In the genomic region with DNA sequence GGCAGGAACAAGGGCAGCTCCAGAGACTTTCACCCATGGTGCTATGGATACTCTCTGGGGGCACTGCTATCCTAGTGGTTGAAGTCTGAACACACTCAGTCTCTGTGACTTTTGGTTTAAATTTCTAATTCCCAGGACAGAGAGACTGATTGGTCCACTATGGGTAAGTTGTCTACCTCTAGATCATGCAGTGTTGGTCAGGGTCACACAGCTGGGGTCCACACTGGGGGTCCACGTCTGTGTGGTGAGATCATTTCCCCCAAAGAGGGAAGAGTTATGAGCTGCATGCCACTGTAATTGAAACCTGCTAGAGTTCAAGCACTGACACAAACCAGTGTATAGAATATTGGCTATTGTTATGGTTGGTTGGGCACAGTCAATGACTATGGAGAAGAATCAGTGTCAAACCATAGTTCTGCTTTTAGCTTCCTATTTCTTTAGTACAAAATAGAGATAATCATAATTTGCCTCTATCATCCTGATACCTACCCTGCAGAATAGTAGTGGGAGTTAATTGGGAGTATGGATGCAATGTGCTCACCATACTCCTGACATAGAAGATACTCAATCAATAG, we compare ENCODE assay signal across 1 cellular context.
TF ChIP-seq lines count a peak whose summit lies in the region.

No MANE protein-coding gene starts in this region.

TF ChIP-seq in GM23338, 12 proteins besides CTCF, POLR2A, EP300 and RAD21 (continued from another document):
- TF ChIP-seq, protein P1, sequence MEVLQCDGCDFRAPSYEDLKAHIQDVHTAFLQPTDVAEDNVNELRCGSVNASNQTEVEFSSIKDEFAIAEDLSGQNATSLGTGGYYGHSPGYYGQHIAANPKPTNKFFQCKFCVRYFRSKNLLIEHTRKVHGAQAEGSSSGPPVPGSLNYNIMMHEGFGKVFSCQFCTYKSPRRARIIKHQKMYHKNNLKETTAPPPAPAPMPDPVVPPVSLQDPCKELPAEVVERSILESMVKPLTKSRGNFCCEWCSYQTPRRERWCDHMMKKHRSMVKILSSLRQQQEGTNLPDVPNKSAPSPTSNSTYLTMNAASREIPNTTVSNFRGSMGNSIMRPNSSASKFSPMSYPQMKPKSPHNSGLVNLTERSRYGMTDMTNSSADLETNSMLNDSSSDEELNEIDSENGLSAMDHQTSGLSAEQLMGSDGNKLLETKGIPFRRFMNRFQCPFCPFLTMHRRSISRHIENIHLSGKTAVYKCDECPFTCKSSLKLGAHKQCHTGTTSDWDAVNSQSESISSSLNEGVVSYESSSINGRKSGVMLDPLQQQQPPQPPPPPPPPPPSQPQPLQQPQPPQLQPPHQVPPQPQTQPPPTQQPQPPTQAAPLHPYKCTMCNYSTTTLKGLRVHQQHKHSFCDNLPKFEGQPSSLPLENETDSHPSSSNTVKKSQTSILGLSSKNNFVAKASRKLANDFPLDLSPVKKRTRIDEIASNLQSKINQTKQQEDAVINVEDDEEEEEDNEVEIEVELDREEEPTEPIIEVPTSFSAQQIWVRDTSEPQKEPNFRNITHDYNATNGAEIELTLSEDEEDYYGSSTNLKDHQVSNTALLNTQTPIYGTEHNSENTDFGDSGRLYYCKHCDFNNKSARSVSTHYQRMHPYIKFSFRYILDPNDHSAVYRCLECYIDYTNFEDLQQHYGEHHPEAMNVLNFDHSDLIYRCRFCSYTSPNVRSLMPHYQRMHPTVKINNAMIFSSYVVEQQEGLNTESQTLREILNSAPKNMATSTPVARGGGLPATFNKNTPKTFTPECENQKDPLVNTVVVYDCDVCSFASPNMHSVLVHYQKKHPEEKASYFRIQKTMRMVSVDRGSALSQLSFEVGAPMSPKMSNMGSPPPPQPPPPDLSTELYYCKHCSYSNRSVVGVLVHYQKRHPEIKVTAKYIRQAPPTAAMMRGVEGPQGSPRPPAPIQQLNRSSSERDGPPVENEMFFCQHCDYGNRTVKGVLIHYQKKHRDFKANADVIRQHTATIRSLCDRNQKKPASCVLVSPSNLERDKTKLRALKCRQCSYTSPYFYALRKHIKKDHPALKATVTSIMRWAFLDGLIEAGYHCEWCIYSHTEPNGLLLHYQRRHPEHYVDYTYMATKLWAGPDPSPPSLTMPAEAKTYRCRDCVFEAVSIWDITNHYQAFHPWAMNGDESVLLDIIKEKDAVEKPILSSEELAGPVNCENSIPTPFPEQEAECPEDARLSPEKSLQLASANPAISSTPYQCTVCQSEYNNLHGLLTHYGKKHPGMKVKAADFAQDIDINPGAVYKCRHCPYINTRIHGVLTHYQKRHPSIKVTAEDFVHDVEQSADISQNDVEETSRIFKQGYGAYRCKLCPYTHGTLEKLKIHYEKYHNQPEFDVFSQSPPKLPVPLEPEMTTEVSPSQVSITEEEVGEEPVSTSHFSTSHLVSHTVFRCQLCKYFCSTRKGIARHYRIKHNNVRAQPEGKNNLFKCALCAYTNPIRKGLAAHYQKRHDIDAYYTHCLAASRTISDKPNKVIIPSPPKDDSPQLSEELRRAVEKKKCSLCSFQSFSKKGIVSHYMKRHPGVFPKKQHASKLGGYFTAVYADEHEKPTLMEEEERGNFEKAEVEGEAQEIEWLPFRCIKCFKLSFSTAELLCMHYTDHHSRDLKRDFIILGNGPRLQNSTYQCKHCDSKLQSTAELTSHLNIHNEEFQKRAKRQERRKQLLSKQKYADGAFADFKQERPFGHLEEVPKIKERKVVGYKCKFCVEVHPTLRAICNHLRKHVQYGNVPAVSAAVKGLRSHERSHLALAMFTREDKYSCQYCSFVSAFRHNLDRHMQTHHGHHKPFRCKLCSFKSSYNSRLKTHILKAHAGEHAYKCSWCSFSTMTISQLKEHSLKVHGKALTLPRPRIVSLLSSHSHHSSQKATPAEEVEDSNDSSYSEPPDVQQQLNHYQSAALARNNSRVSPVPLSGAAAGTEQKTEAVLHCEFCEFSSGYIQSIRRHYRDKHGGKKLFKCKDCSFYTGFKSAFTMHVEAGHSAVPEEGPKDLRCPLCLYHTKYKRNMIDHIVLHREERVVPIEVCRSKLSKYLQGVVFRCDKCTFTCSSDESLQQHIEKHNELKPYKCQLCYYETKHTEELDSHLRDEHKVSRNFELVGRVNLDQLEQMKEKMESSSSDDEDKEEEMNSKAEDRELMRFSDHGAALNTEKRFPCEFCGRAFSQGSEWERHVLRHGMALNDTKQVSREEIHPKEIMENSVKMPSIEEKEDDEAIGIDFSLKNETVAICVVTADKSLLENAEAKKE (CRISPR knock-in tag; IDR thresholded peaks at IDR 0.05) = no peak
TF ChIP-seq in GM23338: peak in this region for 0.
